Comparison of ENCODE assay signal across 1 cellular context in genomic region chr16:3182608-3183444, GRCh38.
TF ChIP-seq lines count a peak whose summit lies in the region.

No MANE protein-coding gene starts in this region.

TF ChIP-seq in HepG2, 621 proteins besides CTCF, POLR2A, EP300 and RAD21 (continued from another document and continues in another):
- TF ChIP-seq ZNF570 (CRISPR knock-in tag; IDR thresholded peaks at IDR 0.05; ENCODE audit: borderline replicate concordance) (no peak), SP140L (CRISPR knock-in tag; IDR thresholded peaks at IDR 0.05; ENCODE audit: borderline replicate concordance) (0 out of 2 replicates have a peak, but pooled peaks have one; percentile 80), ZBTB20 (CRISPR knock-in tag; IDR thresholded peaks at IDR 0.05; ENCODE audit: borderline replicate concordance, low read depth) (0 out of 2 replicates have a peak, but pooled peaks have one; percentile 25), SALL2 (CRISPR knock-in tag; IDR thresholded peaks at IDR 0.05) (peak; percentile 78; the same call in 1 of the 2 replicates), TCF7L2 (IDR thresholded peaks at IDR 0.05; ENCODE audit: low read depth, low read length) (no peak), ZNF224 (CRISPR knock-in tag; IDR thresholded peaks at IDR 0.05) (no peak), NONO (IDR thresholded peaks at IDR 0.05) (no peak), NONO (CRISPR knock-in tag; conservative IDR thresholded peaks at IDR 0.05) (peak; percentile 76; the same call in 1 of the 2 replicates), ZNF136 (CRISPR knock-in tag; IDR thresholded peaks at IDR 0.05; ENCODE audit: low read depth) (peak; percentile 57; the same call in 1 of the 2 replicates), ZBTB10 (CRISPR knock-in tag; IDR thresholded peaks at IDR 0.05; ENCODE audit: borderline replicate concordance) (peak; percentile 44), TMF1 (CRISPR knock-in tag; IDR thresholded peaks at IDR 0.05; ENCODE audit: low read depth) (no peak), SOX5 (CRISPR knock-in tag; IDR thresholded peaks at IDR 0.05; ENCODE audit: borderline replicate concordance) (peak; percentile 33; the same call in 1 of the 2 replicates), GMEB1 (CRISPR knock-in tag; IDR thresholded peaks at IDR 0.05; ENCODE audit: borderline replicate concordance) (peak; percentile 50; the same call in 1 of the 2 replicates), TEAD2 (CRISPR knock-in tag; IDR thresholded peaks at IDR 0.05) (no peak), EED (CRISPR knock-in tag; IDR thresholded peaks at IDR 0.05) (peak; percentile 70; the same call in 1 of the 2 replicates), ZFX (CRISPR knock-in tag; IDR thresholded peaks at IDR 0.05; ENCODE audit: low read depth) (peak; percentile 73), ZNF574 (CRISPR knock-in tag; IDR thresholded peaks at IDR 0.05) (peak; percentile 65; the same call in 1 of the 2 replicates), PRPF4 (IDR thresholded peaks at IDR 0.05; ENCODE audit: low read depth, low read length, poor library complexity, severe bottlenecking) (peak; percentile 79), ZNF766 (CRISPR knock-in tag; IDR thresholded peaks at IDR 0.05; ENCODE audit: borderline replicate concordance) (0 out of 2 replicates have a peak, but pooled peaks have one; percentile 38), ZNF264 (CRISPR knock-in tag; IDR thresholded peaks at IDR 0.05) (0 out of 2 replicates have a peak, but pooled peaks have one; percentile 10), RCOR2 (CRISPR knock-in tag; IDR thresholded peaks at IDR 0.05) (peak; percentile 61; the same call in 1 of the 2 replicates), PITX1 (CRISPR knock-in tag; IDR thresholded peaks at IDR 0.05) (peak; percentile 60; the same call in 1 of the 2 replicates), ELF1 (CRISPR knock-in tag; IDR thresholded peaks at IDR 0.05) (peak; percentile 41; the same call in 1 of the 2 replicates), KLF13 (CRISPR knock-in tag; IDR thresholded peaks at IDR 0.05) (no peak), ZNF20 (CRISPR knock-in tag; IDR thresholded peaks at IDR 0.05) (no peak), ZNF737 (CRISPR knock-in tag; IDR thresholded peaks at IDR 0.05; ENCODE audit: borderline replicate concordance) (no peak), ISL2 (CRISPR knock-in tag; IDR thresholded peaks at IDR 0.05) (peak; percentile 73), HDAC1 (CRISPR knock-in tag; IDR thresholded peaks at IDR 0.05) (peak; percentile 66), GFI1 (CRISPR knock-in tag; IDR thresholded peaks at IDR 0.05; ENCODE audit: borderline replicate concordance) (0 out of 2 replicates have a peak, but pooled peaks have one; percentile 26), TFE3 (CRISPR knock-in tag; IDR thresholded peaks at IDR 0.05) (peak; percentile 42; the same call in 1 of the 2 replicates), ZFP90 (CRISPR knock-in tag; IDR thresholded peaks at IDR 0.05; ENCODE audit: borderline replicate concordance) (peak; percentile 35; the same call in 1 of the 2 replicates), ZNF644 (CRISPR knock-in tag; IDR thresholded peaks at IDR 0.05; ENCODE audit: low read depth) (no peak), GPBP1L1 (CRISPR knock-in tag; IDR thresholded peaks at IDR 0.05) (no peak), KDM3A (CRISPR knock-in tag; IDR thresholded peaks at IDR 0.05; ENCODE audit: low read depth) (peak; percentile 49; the same call in 1 of the 2 replicates), ZNF788 (CRISPR knock-in tag; IDR thresholded peaks at IDR 0.05; ENCODE audit: borderline replicate concordance) (peak; percentile 59)
- TF ChIP-seq, protein P1, sequence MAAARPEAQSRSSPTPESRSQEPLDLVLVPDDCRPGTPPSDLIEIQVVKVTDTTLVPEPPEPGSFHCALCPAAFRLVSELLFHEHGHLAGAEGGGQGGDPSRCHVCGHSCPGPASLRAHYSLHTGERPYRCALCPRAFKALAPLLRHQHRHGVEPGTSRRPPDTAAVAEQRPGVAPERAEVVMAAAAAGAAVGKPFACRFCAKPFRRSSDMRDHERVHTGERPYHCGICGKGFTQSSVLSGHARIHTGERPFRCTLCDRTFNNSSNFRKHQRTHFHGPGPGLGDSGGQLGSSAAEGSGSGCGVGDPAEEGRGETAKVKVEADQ (CRISPR knock-in tag; IDR thresholded peaks at IDR 0.05; ENCODE audit: borderline replicate concordance), result peak; percentile 72; the same call in 1 of the 2 replicates
- TF ChIP-seq, protein P2, sequence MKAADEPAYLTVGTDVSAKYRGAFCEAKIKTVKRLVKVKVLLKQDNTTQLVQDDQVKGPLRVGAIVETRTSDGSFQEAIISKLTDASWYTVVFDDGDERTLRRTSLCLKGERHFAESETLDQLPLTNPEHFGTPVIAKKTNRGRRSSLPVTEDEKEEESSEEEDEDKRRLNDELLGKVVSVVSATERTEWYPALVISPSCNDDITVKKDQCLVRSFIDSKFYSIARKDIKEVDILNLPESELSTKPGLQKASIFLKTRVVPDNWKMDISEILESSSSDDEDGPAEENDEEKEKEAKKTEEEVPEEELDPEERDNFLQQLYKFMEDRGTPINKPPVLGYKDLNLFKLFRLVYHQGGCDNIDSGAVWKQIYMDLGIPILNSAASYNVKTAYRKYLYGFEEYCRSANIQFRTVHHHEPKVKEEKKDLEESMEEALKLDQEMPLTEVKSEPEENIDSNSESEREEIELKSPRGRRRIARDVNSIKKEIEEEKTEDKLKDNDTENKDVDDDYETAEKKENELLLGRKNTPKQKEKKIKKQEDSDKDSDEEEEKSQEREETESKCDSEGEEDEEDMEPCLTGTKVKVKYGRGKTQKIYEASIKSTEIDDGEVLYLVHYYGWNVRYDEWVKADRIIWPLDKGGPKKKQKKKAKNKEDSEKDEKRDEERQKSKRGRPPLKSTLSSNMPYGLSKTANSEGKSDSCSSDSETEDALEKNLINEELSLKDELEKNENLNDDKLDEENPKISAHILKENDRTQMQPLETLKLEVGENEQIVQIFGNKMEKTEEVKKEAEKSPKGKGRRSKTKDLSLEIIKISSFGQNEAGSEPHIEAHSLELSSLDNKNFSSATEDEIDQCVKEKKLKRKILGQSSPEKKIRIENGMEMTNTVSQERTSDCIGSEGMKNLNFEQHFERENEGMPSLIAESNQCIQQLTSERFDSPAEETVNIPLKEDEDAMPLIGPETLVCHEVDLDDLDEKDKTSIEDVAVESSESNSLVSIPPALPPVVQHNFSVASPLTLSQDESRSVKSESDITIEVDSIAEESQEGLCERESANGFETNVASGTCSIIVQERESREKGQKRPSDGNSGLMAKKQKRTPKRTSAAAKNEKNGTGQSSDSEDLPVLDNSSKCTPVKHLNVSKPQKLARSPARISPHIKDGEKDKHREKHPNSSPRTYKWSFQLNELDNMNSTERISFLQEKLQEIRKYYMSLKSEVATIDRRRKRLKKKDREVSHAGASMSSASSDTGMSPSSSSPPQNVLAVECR (CRISPR knock-in tag; IDR thresholded peaks at IDR 0.05; ENCODE audit: borderline replicate concordance), result peak; percentile 62; the same call in 1 of the 2 replicates
- TF ChIP-seq, protein P3, sequence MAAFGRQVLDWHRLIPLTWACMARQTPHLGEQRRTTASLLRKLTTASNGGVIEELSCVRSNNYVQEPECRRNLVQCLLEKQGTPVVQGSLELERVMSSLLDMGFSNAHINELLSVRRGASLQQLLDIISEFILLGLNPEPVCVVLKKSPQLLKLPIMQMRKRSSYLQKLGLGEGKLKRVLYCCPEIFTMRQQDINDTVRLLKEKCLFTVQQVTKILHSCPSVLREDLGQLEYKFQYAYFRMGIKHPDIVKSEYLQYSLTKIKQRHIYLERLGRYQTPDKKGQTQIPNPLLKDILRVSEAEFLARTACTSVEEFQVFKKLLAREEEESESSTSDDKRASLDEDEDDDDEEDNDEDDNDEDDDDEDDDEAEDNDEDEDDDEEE (CRISPR knock-in tag; IDR thresholded peaks at IDR 0.05), result peak; percentile 30; the same call in 1 of the 2 replicates
- TF ChIP-seq, protein P4, sequence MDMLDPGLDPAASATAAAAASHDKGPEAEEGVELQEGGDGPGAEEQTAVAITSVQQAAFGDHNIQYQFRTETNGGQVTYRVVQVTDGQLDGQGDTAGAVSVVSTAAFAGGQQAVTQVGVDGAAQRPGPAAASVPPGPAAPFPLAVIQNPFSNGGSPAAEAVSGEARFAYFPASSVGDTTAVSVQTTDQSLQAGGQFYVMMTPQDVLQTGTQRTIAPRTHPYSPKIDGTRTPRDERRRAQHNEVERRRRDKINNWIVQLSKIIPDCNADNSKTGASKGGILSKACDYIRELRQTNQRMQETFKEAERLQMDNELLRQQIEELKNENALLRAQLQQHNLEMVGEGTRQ (IDR thresholded peaks at IDR 0.05; ENCODE audit: low read depth, low read length), result no peak
- TF ChIP-seq, protein P4 (CRISPR knock-in tag; IDR thresholded peaks at IDR 0.05; ENCODE audit: borderline replicate concordance), result peak; percentile 19; the same call in 1 of the 2 replicates
- TF ChIP-seq, protein P5, sequence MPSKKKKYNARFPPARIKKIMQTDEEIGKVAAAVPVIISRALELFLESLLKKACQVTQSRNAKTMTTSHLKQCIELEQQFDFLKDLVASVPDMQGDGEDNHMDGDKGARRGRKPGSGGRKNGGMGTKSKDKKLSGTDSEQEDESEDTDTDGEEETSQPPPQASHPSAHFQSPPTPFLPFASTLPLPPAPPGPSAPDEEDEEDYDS (CRISPR knock-in tag; IDR thresholded peaks at IDR 0.05), result peak; percentile 40; the same call in 1 of the 2 replicates
